In the genomic region with DNA sequence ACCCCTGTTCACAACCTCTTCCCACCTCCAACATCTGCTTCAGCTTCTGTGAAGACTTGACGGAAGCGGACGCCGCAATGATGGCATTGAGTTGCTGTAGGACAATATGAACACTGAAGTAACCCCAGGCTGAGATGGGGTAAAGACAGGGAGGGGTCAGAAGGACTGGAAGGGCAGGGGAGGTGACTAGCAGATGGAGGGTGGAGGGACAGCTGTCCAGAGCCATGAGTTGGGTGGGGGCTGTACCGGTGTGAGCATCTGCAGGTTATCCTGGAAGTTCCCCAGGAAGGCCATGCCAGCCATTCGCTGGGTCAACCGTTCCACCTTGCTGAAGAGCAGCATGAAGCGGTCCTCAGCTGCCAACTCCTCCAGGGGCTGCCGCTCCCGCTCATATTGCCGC, we compare ENCODE assay signal across 18 cellular contexts. TPM values are rescaled to one million over a fixed set of nuclear protein-coding genes. Genes with fewer than 3 reads are reported as not detected.
DNase-seq lines count a peak whose midpoint lies in the region; ATAC-seq and TF ChIP-seq lines count a peak whose summit lies in the region.
"Had no signal": no experiment of that assay in that cellular context is flagged by ENCODE, and none has a peak within 500 bp of the region (broad histone marks: within the 10 kb centered on the region; RNA-seq: fewer than 3 reads in every experiment).

No MANE protein-coding gene starts in this region.

- H3K4me1 ChIP-seq in endodermal cell (ENCODE audit: control insufficient read depth, insufficient read depth, low read length) = no peaks in the 10 kb centered on the region
- H3K4me1 ChIP-seq in osteoblast (ENCODE audit: insufficient read depth, low read length) = no peaks in the 10 kb centered on the region
- peaks cover 16% of the 10 kb centered on the region; the same call in 1 of the 2 replicates for H3K4me1 ChIP-seq in Caco-2

- no peak for DNase-seq in activated T-cell treated with anti-CD3 and anti-CD28 coated beads, Interleukin-2, amount 50 U/mL, for 24 hours
- DNase-seq in activated T-cell treated with anti-CD3 and anti-CD28 coated beads, Interleukin-2, amount 50 U/mL, for 48 hours = no peak
- DNase-seq in activated B cell treated with CpG ODN at 0.5 μM for 24 hours = no peak
- no peak for DNase-seq in endodermal cell
- peak; percentile 37 for DNase-seq in osteoblast (ENCODE audit: insufficient read length, low spot score, missing footprints)
- no peak for DNase-seq in NOMO-1 treated with DMSO at 0.1 percent for 48 hours (lab: John Stamatoyannopoulos, UW; ENCODE audit: unreplicated experiment)
- DNase-seq in SW 1271 (lab: John Stamatoyannopoulos, UW) = no peak
- DNase-seq in Caco-2 = no peak
- DNase-seq: activated CD8-positive, alpha-beta memory T cell treated with anti-CD3 and anti-CD28 coated beads for 24 hours; amniotic stem cell; DMS53; GOT3; head of caudate nucleus; NCI-H526 treated with DMSO at 0.1 percent for 48 hours had no signal

- H3K9ac ChIP-seq in endodermal cell (ENCODE audit: extremely low read depth, low read length, poor library complexity, severe bottlenecking) = no peak overlapping the region

- TF ChIP-seq CTCF in activated B cell treated with CpG ODN at 0.5 μM for 24 hours (IDR thresholded peaks at IDR 0.05) (no peak), endodermal cell (conservative IDR thresholded peaks at IDR 0.05) (no peak), osteoblast (IDR thresholded peaks at IDR 0.05; ENCODE audit: extremely low read depth, low read depth, low read length) (no peak), Caco-2 (IDR thresholded peaks at IDR 0.05; ENCODE audit: insufficient read depth in 1 of 2, low read depth in 1 of 2, low read length in 1 of 2, severe bottlenecking in 1 of 2, unreplicated experiment in 1 of 2) (no peak)

- no TSS peak for BruUV-seq in Caco-2 (replicated peaks; lab: Mats Ljungman, UMichigan)

- CTCF ChIA-PET in activated B cell treated with CpG ODN at 0.5 μM for 24 hours (lab: Charles Lee) (interaction anchor here (1.1 to 14.7 kb wide), 3 partner anchors 12 to 128 kb away, joined by 3 to 284 read pairs (median 11); partner anchors contain the start of gene FMNL3), Caco-2 (lab: Charles Lee) (interaction anchor here (1.6 kb wide), 1 partner anchor 92 kb away, joined by 9 read pairs; the partner anchor contains the start of gene TMBIM6)

- 98 to 100% methylated on average over 1 to 11 of the region's 11 CpGs for WGBS in endodermal cell (ENCODE audit: insufficient coverage in 1 of 2, insufficient read length in 1 of 2), 2 experiments

- H4K20me1 ChIP-seq in osteoblast (ENCODE audit: insufficient read depth, low read length) = no peaks in the 10 kb centered on the region

- peaks cover 82% of the 10 kb centered on the region for H3K36me3 ChIP-seq in endodermal cell (ENCODE audit: control insufficient read depth, insufficient read depth, low read length)
- H3K36me3 ChIP-seq in osteoblast (ENCODE audit: insufficient read depth, low read length) = peaks cover 63% of the 10 kb centered on the region
- no peaks in the 10 kb centered on the region for H3K36me3 ChIP-seq in Caco-2 (ENCODE audit: control insufficient read depth, insufficient read depth, low read length)

- peaks cover 93% of the 10 kb centered on the region for H3K36me3 Mint-ChIP-seq in activated T-cell treated with anti-CD3 and anti-CD28 coated beads, Interleukin-2, amount 50 U/mL, for 24 hours (ENCODE audit: low read depth)
- peaks cover 95% of the 10 kb centered on the region for H3K36me3 Mint-ChIP-seq in activated B cell treated with CpG ODN at 0.5 μM for 24 hours (ENCODE audit: low read depth)
- H3K36me3 Mint-ChIP-seq in endodermal cell (ENCODE audit: low read depth) = peaks cover 63% of the 10 kb centered on the region
- H3K36me3 Mint-ChIP-seq in Caco-2 (ENCODE audit: insufficient read depth, unreplicated experiment) = peaks cover 18% of the 10 kb centered on the region

- intact Hi-C loops in activated B cell treated with CpG ODN at 0.5 μM for 24 hours (cut with micrococcal nuclease) (no loop called here), Caco-2 (cut with micrococcal nuclease; ENCODE audit: unreplicated experiment) (loop anchor here (10.0 kb wide), 1 partner anchor 125 kb away; no protein-coding TSS in a partner anchor)

- peak overlapping the region; percentile 58 for H3K27ac Mint-ChIP-seq in activated T-cell treated with anti-CD3 and anti-CD28 coated beads, Interleukin-2, amount 50 U/mL, for 24 hours
- H3K27ac Mint-ChIP-seq in activated B cell treated with CpG ODN at 0.5 μM for 24 hours (peak overlapping the region; percentile 2), endodermal cell (peak overlapping the region; percentile 19), Caco-2 (ENCODE audit: unreplicated experiment) (no peak overlapping the region)

- POLR2A ChIA-PET in activated B cell treated with CpG ODN at 0.5 μM for 24 hours (lab: Charles Lee) = interaction anchor here (0.6 to 1.5 kb wide), 4 partner anchors 14 to 92 kb away, joined by 3 to 6 read pairs (median 4); no protein-coding TSS in a partner anchor
- POLR2A ChIA-PET in Caco-2 (lab: Charles Lee) = no interaction called here

- no peak overlapping the region for H3K4me3 ChIP-seq in endodermal cell (ENCODE audit: low read length)
- H3K4me3 ChIP-seq in osteoblast (ENCODE audit: insufficient read depth, low read length) = no peak overlapping the region
- no peak overlapping the region for H3K4me3 ChIP-seq in Caco-2 (ENCODE audit: low read depth, low read length)
- H3K4me3 ChIP-seq: suprapubic skin had no signal

- no peak overlapping the region for H2AFZ ChIP-seq in osteoblast (ENCODE audit: low read length)

- H3K27me3 ChIP-seq in endodermal cell (ENCODE audit: control insufficient read depth, insufficient read depth, low read length, poor library complexity, severe bottlenecking) (no peaks in the 10 kb centered on the region), osteoblast (ENCODE audit: insufficient read depth, low read length) (no peaks in the 10 kb centered on the region), Caco-2 (replicated peaks; ENCODE audit: control insufficient read depth, insufficient read depth, low read length) (no peaks in the 10 kb centered on the region)
- H3K27me3 ChIP-seq: neutrophil, suprapubic skin had no signal

- no peaks in the 10 kb centered on the region for H3K79me2 ChIP-seq in osteoblast (ENCODE audit: insufficient read depth, low read length)

- no peaks in the 10 kb centered on the region for H3K9me3 ChIP-seq in endodermal cell (ENCODE audit: control insufficient read depth, low read length)
- no peaks in the 10 kb centered on the region for H3K9me3 ChIP-seq in osteoblast (ENCODE audit: low read depth, low read length)
- no peaks in the 10 kb centered on the region for H3K9me3 ChIP-seq in Caco-2
- H3K9me3 ChIP-seq: neutrophil, suprapubic skin had no signal

- no peak overlapping the region for H3K4me3 Mint-ChIP-seq in activated T-cell treated with anti-CD3 and anti-CD28 coated beads, Interleukin-2, amount 50 U/mL, for 24 hours
- H3K4me3 Mint-ChIP-seq in activated B cell treated with CpG ODN at 0.5 μM for 24 hours (no peak overlapping the region), endodermal cell (no peak overlapping the region), Caco-2 (ENCODE audit: unreplicated experiment) (no peak overlapping the region)
- H3K4me3 Mint-ChIP-seq: CD14-positive monocyte had no signal

- H3K4me1 Mint-ChIP-seq in activated T-cell treated with anti-CD3 and anti-CD28 coated beads, Interleukin-2, amount 50 U/mL, for 24 hours (ENCODE audit: low read depth) = peaks cover 29% of the 10 kb centered on the region
- H3K4me1 Mint-ChIP-seq in activated B cell treated with CpG ODN at 0.5 μM for 24 hours = peaks cover 25% of the 10 kb centered on the region
- peaks cover 2% of the 10 kb centered on the region for H3K4me1 Mint-ChIP-seq in endodermal cell
- H3K4me1 Mint-ChIP-seq in Caco-2 (ENCODE audit: low read depth, unreplicated experiment) = peaks cover 7% of the 10 kb centered on the region

- no peak overlapping the region for H3K4me2 ChIP-seq in osteoblast (ENCODE audit: insufficient read depth, low read length)

- H3K27me3 Mint-ChIP-seq in activated T-cell treated with anti-CD3 and anti-CD28 coated beads, Interleukin-2, amount 50 U/mL, for 24 hours = no peaks in the 10 kb centered on the region
- H3K27me3 Mint-ChIP-seq in activated B cell treated with CpG ODN at 0.5 μM for 24 hours = no peaks in the 10 kb centered on the region
- H3K27me3 Mint-ChIP-seq in endodermal cell (ENCODE audit: insufficient read depth) = no peaks in the 10 kb centered on the region
- H3K27me3 Mint-ChIP-seq in Caco-2 (ENCODE audit: insufficient read depth, unreplicated experiment) = no peaks in the 10 kb centered on the region

- no peak for ATAC-seq in activated B cell treated with CpG ODN at 0.5 μM for 24 hours (ENCODE audit: low read depth)

- no peaks in the 10 kb centered on the region for H3K9me3 Mint-ChIP-seq in activated T-cell treated with anti-CD3 and anti-CD28 coated beads, Interleukin-2, amount 50 U/mL, for 24 hours
- no peaks in the 10 kb centered on the region for H3K9me3 Mint-ChIP-seq in activated B cell treated with CpG ODN at 0.5 μM for 24 hours
- no peaks in the 10 kb centered on the region for H3K9me3 Mint-ChIP-seq in endodermal cell
- H3K9me3 Mint-ChIP-seq in Caco-2 (ENCODE audit: unreplicated experiment) = no peaks in the 10 kb centered on the region
- H3K9me3 Mint-ChIP-seq: CD14-positive monocyte had no signal

- H3K27ac ChIP-seq in endodermal cell (ENCODE audit: low read depth, low read length) (no peak overlapping the region), osteoblast (ENCODE audit: low read depth, low read length) (no peak overlapping the region)
- H3K27ac ChIP-seq: neutrophil, suprapubic skin, VCaP had no signal

RNA-seq across cellular contexts. Expression of gene PRPF40B, which starts 26.1 kb away (rescaled TPM):
- total RNA-seq in activated B cell treated with CpG ODN at 0.5 μM for 24 hours (16.4 and 23.4 TPM in 2 replicates), endodermal cell (10 to 100 TPM; 33.8 to 45.6 TPM), osteoblast (11.6 and 12.4 TPM in 2 replicates), Caco-2 (2022) (33.3 and 33.4 TPM in 2 replicates)
- 29.5 TPM for polyA plus RNA-seq in endodermal cell (2013, experiment 1 of 2)
- 25.0 TPM for polyA plus RNA-seq in endodermal cell (2013, experiment 2 of 2)

RNA-seq across cellular contexts. Expression of gene FAM186B, which starts 44.0 kb away (rescaled TPM):
- total RNA-seq in activated B cell treated with CpG ODN at 0.5 μM for 24 hours = 0.93 and 1.5 TPM in 2 replicates
- total RNA-seq in endodermal cell = under 1 TPM; 0.22 to 0.26 TPM
- 0.18 TPM for polyA plus RNA-seq in endodermal cell (2013, experiment 1 of 2)
- polyA plus RNA-seq in endodermal cell (2013, experiment 2 of 2) = 0.08 TPM
- 0.59 and 0.72 TPM in 2 replicates for total RNA-seq in osteoblast
- 1.4 and 2.2 TPM in 2 replicates for total RNA-seq in Caco-2 (2022)
- polyA plus RNA-seq: CD14-positive monocyte had no signal

RNA-seq across cellular contexts. Expression of gene FMNL3, which starts 57.8 kb away (rescaled TPM):
- 74.7 and 84.3 TPM in 2 replicates for total RNA-seq in activated B cell treated with CpG ODN at 0.5 μM for 24 hours
- total RNA-seq in endodermal cell = 10 to 100 TPM; 22.4 to 23.5 TPM
- polyA plus RNA-seq in endodermal cell (2013, experiment 1 of 2) = 14.2 TPM
- polyA plus RNA-seq in endodermal cell (2013, experiment 2 of 2) = 15.9 TPM
- 24.6 and 31.8 TPM in 2 replicates for total RNA-seq in osteoblast
- 9.2 and 10.7 TPM in 2 replicates for total RNA-seq in Caco-2 (2022)
